In the genomic region with DNA sequence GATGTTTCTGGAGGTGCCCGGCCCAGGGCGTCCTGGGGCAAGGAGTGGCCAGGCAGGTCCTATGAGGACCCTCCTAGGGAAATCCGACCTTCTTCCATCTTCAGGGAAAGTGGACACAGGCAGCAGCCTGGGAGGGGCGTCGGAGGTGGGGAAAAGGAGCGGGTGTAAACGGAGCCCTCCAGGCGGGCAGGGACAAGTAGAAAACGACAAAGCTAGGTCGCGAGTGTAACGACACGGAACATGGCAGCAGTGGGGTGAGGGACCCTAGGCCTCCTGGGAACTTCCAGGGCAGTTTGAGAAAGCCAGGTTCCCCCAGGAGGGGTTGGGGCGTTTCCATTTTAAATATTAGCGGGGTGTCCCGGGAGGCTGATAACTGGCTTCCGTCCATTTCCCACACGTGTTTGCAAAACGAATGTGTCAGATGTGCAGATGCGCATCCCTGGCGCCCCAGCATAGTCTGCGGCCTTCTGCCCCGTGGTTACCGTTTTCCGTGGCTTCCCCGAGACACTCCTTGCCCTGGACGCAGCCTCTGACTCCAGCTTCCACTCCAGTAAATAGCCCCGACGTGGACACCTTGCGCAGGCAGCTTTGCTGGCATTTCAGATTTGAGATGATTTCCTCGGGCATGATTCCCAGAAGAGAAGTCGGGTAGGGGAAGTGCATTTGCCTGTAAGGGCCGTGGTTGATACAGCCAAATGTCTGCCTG, we compare ENCODE assay signal across 8 cellular contexts. TPM values are rescaled to one million over a fixed set of nuclear protein-coding genes. Genes with fewer than 3 reads are reported as not detected.
DNase-seq lines count a peak whose midpoint lies in the region; ATAC-seq and TF ChIP-seq lines count a peak whose summit lies in the region.
"Not testable (repeated sequence)": the region's sequence is repeated elsewhere in the genome, so short reads cannot be mapped to it uniquely, and the experiment has no call there.

No MANE protein-coding gene starts in this region.

- not testable (repeated sequence) for H3K27ac Mint-ChIP-seq in mesothelial cell of epicardium

- H4K20me1 ChIP-seq in GM23248 (ENCODE audit: insufficient read depth); PC-9 (ENCODE audit: insufficient read depth): not testable (repeated sequence)

- peak overlapping the region; percentile 93 for H2AFZ ChIP-seq in GM23248
- H2AFZ ChIP-seq in PC-9: not testable (repeated sequence)

- H3K36me3 ChIP-seq in GM23248 (ENCODE audit: low read depth); PC-9 (ENCODE audit: low read depth); gastrocnemius medialis; vagina: not testable (repeated sequence)

- in situ Hi-C loops in GM23248 (cut with MboI) (loop anchor here (25.0 kb wide), 1 partner anchor 439 kb away; no protein-coding TSS in a partner anchor), gastrocnemius medialis (cut with MboI; ENCODE audit: low sequenced_read_pairs in 4 of 4) (loop anchor here in 1 of 4 donors (25.0 kb wide), 1 partner anchor 189 kb away; no protein-coding TSS in a partner anchor)

- not testable (repeated sequence) for TF ChIP-seq CTCF in PC-9 (conservative IDR thresholded peaks at IDR 0.05); mesothelial cell of epicardium (IDR thresholded peaks at IDR 0.05; ENCODE audit: unreplicated experiment); gastrocnemius medialis (IDR thresholded peaks at IDR 0.05 in 4 of 5, conservative IDR thresholded peaks at IDR 0.05 in 1 of 5); vagina (IDR thresholded peaks at IDR 0.05)

- TF ChIP-seq POLR2A in gastrocnemius medialis (IDR thresholded peaks at IDR 0.05); vagina (IDR thresholded peaks at IDR 0.05): not testable (repeated sequence)

- intact Hi-C loops in PC-9 (cut with micrococcal nuclease; ENCODE audit: unreplicated experiment) (loop anchor here (5.0 kb wide), 1 partner anchor 134 kb away; no protein-coding TSS in a partner anchor), Right ventricle myocardium superior (cut with DNase I) (loop anchor here (10.0 kb wide), 1 partner anchor 59 kb away; no protein-coding TSS in a partner anchor), gastrocnemius medialis (cut with DNase I; ENCODE audit: low total_unique reads) (loop anchor here (1.0 to 2.0 kb wide), 2 partner anchors 129 to 189 kb away; no protein-coding TSS in a partner anchor)
- intact Hi-C loops in vagina (cut with DNase I): not testable (repeated sequence)

- not testable (repeated sequence) for H3K9me3 Mint-ChIP-seq in activated T-cell treated with anti-CD3 and anti-CD28 coated beads, Interleukin-2, amount 50 U/mL, for 4 hours; mesothelial cell of epicardium

- H3K9me2 ChIP-seq in GM23248 (ENCODE audit: insufficient read depth); PC-9 (ENCODE audit: insufficient read depth): not testable (repeated sequence)

- H3K4me3 Mint-ChIP-seq in activated T-cell treated with anti-CD3 and anti-CD28 coated beads, Interleukin-2, amount 50 U/mL, for 4 hours: peak overlapping the region; percentile 86
- H3K4me3 Mint-ChIP-seq in mesothelial cell of epicardium: peak overlapping the region; percentile 89

- peak in 1 of 2 donors; percentile 3 for ATAC-seq in activated T-cell treated with anti-CD3 and anti-CD28 coated beads, Interleukin-2, amount 50 U/mL, for 4 hours
- ATAC-seq in Right ventricle myocardium superior (ENCODE audit: poor library complexity) (peak; percentile 18), gastrocnemius medialis (peak; percentile 10 to 44)

- BruUV-seq in PC-9 (replicated peaks; lab: Mats Ljungman, UMichigan): not testable (repeated sequence)

- not testable (repeated sequence) for H3K9me3 ChIP-seq in GM23248 (ENCODE audit: low read depth); PC-9 (ENCODE audit: insufficient read depth, low read depth); gastrocnemius medialis; vagina

- H3K4me2 ChIP-seq in GM23248 (ENCODE audit: unreplicated experiment) (peak overlapping the region; percentile 81), PC-9 (peak overlapping the region; percentile 76)

- H3K27ac ChIP-seq in GM23248, PC-9, gastrocnemius medialis, vagina: not testable (repeated sequence)

- not testable (repeated sequence) for H3K36me3 Mint-ChIP-seq in activated T-cell treated with anti-CD3 and anti-CD28 coated beads, Interleukin-2, amount 50 U/mL, for 4 hours (ENCODE audit: insufficient read depth); mesothelial cell of epicardium

- POLR2A ChIA-PET in PC-9 (lab: Charles Lee; ENCODE audit: unreplicated experiment): not testable (repeated sequence)

- H3K79me2 ChIP-seq in GM23248 (ENCODE audit: insufficient read depth); PC-9 (ENCODE audit: low read depth): not testable (repeated sequence)

- not testable (repeated sequence) for H3K4me1 ChIP-seq in GM23248 (ENCODE audit: insufficient read depth); PC-9 (replicated peaks; ENCODE audit: insufficient read depth); gastrocnemius medialis; vagina

- CTCF ChIA-PET in PC-9 (lab: Charles Lee): not testable (repeated sequence)

- peak overlapping the region; percentile 84 for H3K4me3 ChIP-seq in GM23248
- H3K4me3 ChIP-seq in PC-9: not testable (repeated sequence)
- peak overlapping the region; percentile 65 to 85 (median 78) for H3K4me3 ChIP-seq in gastrocnemius medialis
- H3K4me3 ChIP-seq in vagina: peak overlapping the region; percentile 57 to 78

- H3K27me3 ChIP-seq in GM23248 (replicated peaks; ENCODE audit: insufficient read depth); PC-9 (ENCODE audit: insufficient read depth, low read depth); gastrocnemius medialis; vagina: not testable (repeated sequence)

- not testable (repeated sequence) for DNase-seq in GM23248; PC-9; activated T-cell treated with anti-CD3 and anti-CD28 coated beads, Interleukin-2, amount 50 U/mL, for 4 hours; Right ventricle myocardium superior; mesothelial cell of epicardium (ENCODE audit: low spot score in 2 of 2, unreplicated experiment in 2 of 2); vagina (ENCODE audit: extremely low spot score in 2 of 2)
- DNase-seq in cerebellar cortex (ENCODE audit: low spot score) (peak; percentile 83), gastrocnemius medialis (peak in 1 of 2 donors; percentile 13)

- WGBS in GM23248 (ENCODE audit: low coverage in 1 of 2, low lambda C conversion rate in 2 of 2, missing lambda C conversion rate in 2 of 2), 2 experiments: 40% methylated on average over 32 to 33 of the region's 33 CpGs

- not testable (repeated sequence) for H3K27me3 Mint-ChIP-seq in activated T-cell treated with anti-CD3 and anti-CD28 coated beads, Interleukin-2, amount 50 U/mL, for 4 hours (ENCODE audit: low read depth)
- H3K27me3 Mint-ChIP-seq in mesothelial cell of epicardium (ENCODE audit: low read depth): peaks cover 38% of the 10 kb centered on the region

- not testable (repeated sequence) for H3K9ac ChIP-seq in GM23248

- H3K4me1 Mint-ChIP-seq in activated T-cell treated with anti-CD3 and anti-CD28 coated beads, Interleukin-2, amount 50 U/mL, for 4 hours (ENCODE audit: low read depth); mesothelial cell of epicardium: not testable (repeated sequence)

- H3F3A ChIP-seq in GM23248 (ENCODE audit: insufficient read depth); PC-9 (ENCODE audit: insufficient read depth, low read depth): not testable (repeated sequence)

RNA-seq across cellular contexts. Expression of a gene that starts 39.0 kb away (rescaled TPM):
- total RNA-seq in GM23248 (2014; rRNA removed; shearing (Covaris generic)): 32.2 and 42.6 TPM in 2 replicates
- polyA plus RNA-seq in GM23248 (2016; fragmentation: Nextera tagmentation; extraction: Ambion mirVana): 119 and 125 TPM in 2 replicates
- total RNA-seq in PC-9 (2021) (89.2 and 98.1 TPM in 2 replicates), Right ventricle myocardium superior (30.8 TPM), mesothelial cell of epicardium (24.5 to 26.8 TPM (median 26.0 TPM) in 3 replicates), gastrocnemius medialis (100 to 1,000 TPM in 1 of 4 donors, 10 to 100 TPM in 3; 15.7 to 170 (median 63.8) TPM), vagina (21.6 TPM)
- 100 to 1,000 TPM; 216 to 260 (median 253) TPM for total RNA-seq in activated T-cell treated with anti-CD3 and anti-CD28 coated beads, Interleukin-2, amount 50 U/mL, for 4 hours

RNA-seq across cellular contexts. Expression of a gene that starts 52.6 kb away (rescaled TPM):
- 0.54 and 1.0 TPM in 2 replicates for total RNA-seq in GM23248 (2014; rRNA removed; shearing (Covaris generic))
- 0.29 and 0.33 TPM in 2 replicates for polyA plus RNA-seq in GM23248 (2016; fragmentation: Nextera tagmentation; extraction: Ambion mirVana)
- total RNA-seq in PC-9 (2021): 1.1 and 2.0 TPM in 2 replicates
- total RNA-seq in activated T-cell treated with anti-CD3 and anti-CD28 coated beads, Interleukin-2, amount 50 U/mL, for 4 hours: under 1 TPM in 1 of 3 donors, not detected in 2; 0.05 TPM
- 12.2 TPM for total RNA-seq in Right ventricle myocardium superior
- 0.53 to 0.76 TPM (median 0.54 TPM) in 3 replicates for total RNA-seq in mesothelial cell of epicardium
- total RNA-seq in gastrocnemius medialis: 10 to 100 TPM; 18.2 to 35.7 (median 29.2) TPM
- 2.2 TPM for total RNA-seq in vagina
